ENCODE assay signal across 8 cellular contexts in the genomic region with DNA sequence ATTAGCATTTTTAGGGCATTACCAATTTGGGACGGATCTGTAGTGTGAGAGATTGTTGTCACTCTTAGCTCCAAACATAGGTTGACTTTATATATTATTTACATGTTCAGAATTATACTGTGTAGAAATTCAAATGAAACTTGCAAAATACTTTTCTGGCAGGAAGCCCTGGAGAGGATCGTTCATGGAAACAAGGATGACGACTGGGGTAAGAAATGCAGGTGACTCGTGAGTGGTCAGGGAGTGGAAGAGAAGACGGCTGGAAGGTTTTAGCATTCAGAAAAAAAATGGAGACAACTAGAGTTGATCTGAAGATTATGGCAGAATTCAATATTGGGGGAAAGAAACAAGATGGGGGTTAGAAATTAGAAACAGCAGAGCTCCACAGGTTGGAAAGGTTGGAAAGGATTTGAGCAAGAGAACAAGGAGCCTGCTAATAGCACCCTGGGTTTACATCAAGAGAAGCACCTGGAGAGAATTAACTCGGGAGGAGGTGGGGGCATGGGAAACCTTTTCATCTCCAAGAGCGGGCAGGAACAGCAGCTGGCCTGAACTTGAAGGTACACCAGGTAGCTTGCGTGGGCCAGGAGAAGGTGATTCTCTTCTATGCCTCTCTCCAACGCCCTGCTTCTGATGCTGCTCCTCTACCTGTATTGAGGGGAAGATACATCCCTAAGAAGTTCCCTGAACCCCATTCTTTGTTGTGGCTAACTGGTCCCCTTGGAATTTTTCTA. TPM values are rescaled to one million over a fixed set of nuclear protein-coding genes. Genes with fewer than 3 reads are reported as not detected.
DNase-seq lines count a peak whose midpoint lies in the region; ATAC-seq, FAIRE-seq and TF ChIP-seq lines count a peak whose summit lies in the region.

No MANE protein-coding gene starts in this region.

- no peak overlapping the region for H3K9ac ChIP-seq in MM.1S (ENCODE audit: low read length)

- no peaks in the 10 kb centered on the region for H3K9me3 ChIP-seq in MM.1S (replicated peaks; ENCODE audit: insufficient read depth, low read length)
- no peaks in the 10 kb centered on the region for H3K9me3 ChIP-seq in naive thymus-derived CD4-positive, alpha-beta T cell (ENCODE audit: control insufficient read depth in 2 of 3, low read length in 3 of 3)

- H3K79me2 ChIP-seq in MM.1S (ENCODE audit: low read length), result no peaks in the 10 kb centered on the region

- peaks cover 0 to 1% (median 0%) of the 10 kb centered on the region in 5 donors for H3K36me3 Mint-ChIP-seq in naive thymus-derived CD4-positive, alpha-beta T cell

- H3K9me2 ChIP-seq in MM.1S (replicated peaks; ENCODE audit: insufficient read depth, low read length), result no peaks in the 10 kb centered on the region

- intact Hi-C loops in naive thymus-derived CD4-positive, alpha-beta T cell (cut with micrococcal nuclease), result loop anchor here (2.0 to 5.0 kb wide), 3 partner anchors 33 to 803 kb away; a partner anchor contains a TSS

- POLR2A ChIA-PET in naive thymus-derived CD4-positive, alpha-beta T cell (lab: Charles Lee), result no interaction called here

- CTCF ChIA-PET in naive thymus-derived CD4-positive, alpha-beta T cell (lab: Charles Lee), result interaction anchor here (0.6 to 9.6 kb wide), 8 partner anchors 10 to 1984 kb away, joined by 3 to 119 read pairs (median 9); a partner anchor contains a TSS

- no peak for TF ChIP-seq CTCF in AG09309 (IDR thresholded peaks at IDR 0.05; ENCODE audit: control insufficient read depth, insufficient read depth, low read depth, low read length, missing control alignments)
- no peak for TF ChIP-seq CTCF in MM.1S (IDR thresholded peaks at IDR 0.05; ENCODE audit: low read length)
- TF ChIP-seq CTCF in bronchial epithelial cell (IDR thresholded peaks at IDR 0.05; ENCODE audit: insufficient read depth, low read length, severe bottlenecking), result no peak

- no peaks in the 10 kb centered on the region for H3K27me3 ChIP-seq in MM.1S (replicated peaks; ENCODE audit: insufficient read depth, low read length)
- H3K27me3 ChIP-seq in bronchial epithelial cell (ENCODE audit: control insufficient read depth, insufficient read depth, low read length), result no peaks in the 10 kb centered on the region
- no peaks in the 10 kb centered on the region for H3K27me3 ChIP-seq in naive thymus-derived CD4-positive, alpha-beta T cell (ENCODE audit: control insufficient read depth in 2 of 2, insufficient read depth in 2 of 2, low read length in 2 of 2)

- H3K4me3 Mint-ChIP-seq in naive thymus-derived CD4-positive, alpha-beta T cell, result peak overlapping the region in 8 of 10 donors; percentile 25 to 78 (median 62)

- no peak for ATAC-seq in naive thymus-derived CD4-positive, alpha-beta T cell
- ATAC-seq in HG03378 (IDR thresholded peaks at IDR 0.05; ENCODE audit: unreplicated experiment) (no peak), HG03097 (IDR thresholded peaks at IDR 0.05; ENCODE audit: low FRiP score, unreplicated experiment) (no peak)

- H3F3A ChIP-seq in MM.1S (ENCODE audit: insufficient read depth, low read length), result no peaks in the 10 kb centered on the region

- H3K9me3 Mint-ChIP-seq in naive thymus-derived CD4-positive, alpha-beta T cell, result peaks cover 0 to 3% (median 0%) of the 10 kb centered on the region in 11 donors

- no peak overlapping the region for H3K27ac ChIP-seq in MM.1S (ENCODE audit: low read length)
- H3K27ac ChIP-seq in naive thymus-derived CD4-positive, alpha-beta T cell (ENCODE audit: low read depth, low read length), result no peak overlapping the region

- H3K4me2 ChIP-seq in MM.1S (ENCODE audit: low read depth, low read length), result peak overlapping the region; percentile 81; the same call in 1 of the 2 replicates

- H3K27me3 Mint-ChIP-seq in naive thymus-derived CD4-positive, alpha-beta T cell, result peaks cover 0 to 18% (median 14%) of the 10 kb centered on the region in 5 donors

- peak overlapping the region; percentile 59; the same call in 1 of the 2 replicates for H2AFZ ChIP-seq in MM.1S (ENCODE audit: low read length)

- H4K20me1 ChIP-seq in MM.1S (ENCODE audit: insufficient read depth, low read length), result no peaks in the 10 kb centered on the region

- FAIRE-seq in bronchial epithelial cell (lab: Jason Lieb, UNC), result no peak

- H3K36me3 ChIP-seq in MM.1S (replicated peaks; ENCODE audit: insufficient read depth, low read length), result no peaks in the 10 kb centered on the region
- no peaks in the 10 kb centered on the region for H3K36me3 ChIP-seq in bronchial epithelial cell (ENCODE audit: control insufficient read depth, insufficient read depth, low read length)
- H3K36me3 ChIP-seq in naive thymus-derived CD4-positive, alpha-beta T cell (ENCODE audit: control insufficient read depth in 2 of 3, insufficient read depth in 3 of 3, low read length in 3 of 3), result no peaks in the 10 kb centered on the region

- H3K4me1 ChIP-seq in MM.1S (ENCODE audit: low read length), result peaks cover 4% of the 10 kb centered on the region
- no peaks in the 10 kb centered on the region for H3K4me1 ChIP-seq in naive thymus-derived CD4-positive, alpha-beta T cell (ENCODE audit: control insufficient read depth in 2 of 2, insufficient read depth in 2 of 2, low read length in 2 of 2)

- peaks cover 11 to 43% (median 16%) of the 10 kb centered on the region in 7 donors for H3K4me1 Mint-ChIP-seq in naive thymus-derived CD4-positive, alpha-beta T cell

- DNase-seq in AG09309 (ENCODE audit: low read depth) (no peak), MM.1S (no peak), bronchial epithelial cell (ENCODE audit: low read depth) (peak; percentile 93), NK-92 (lab: John Stamatoyannopoulos, UW; ENCODE audit: unreplicated experiment) (no peak)
- no peak for DNase-seq in naive thymus-derived CD4-positive, alpha-beta T cell
- DNase-seq in stimulated activated CD4-positive, alpha-beta T cell treated with anti-CD3 and anti-CD28 coated beads, Interleukin-15, amount 100 ng/mL, for 24 hours, result no peak

- peak overlapping the region; percentile 10 to 85 (median 56) for H3K27ac Mint-ChIP-seq in naive thymus-derived CD4-positive, alpha-beta T cell

- H3K4me3 ChIP-seq in AG09309 (ENCODE audit: control insufficient read depth, low read depth, low read length) (peak overlapping the region; percentile 17), MM.1S (ENCODE audit: low read length) (0 out of 2 replicates have a peak overlapping the region, but pooled peaks have one; percentile 47), bronchial epithelial cell (ENCODE audit: low read depth, low read length) (peak overlapping the region; percentile 29)
- no peak overlapping the region for H3K4me3 ChIP-seq in naive thymus-derived CD4-positive, alpha-beta T cell (ENCODE audit: low read length)

RNA-seq across cellular contexts. Expression of a gene that starts 37.0 kb away (rescaled TPM):
- total RNA-seq in bronchial epithelial cell, result 8.7 and 18.4 TPM in 2 replicates
- 10 to 100 TPM; 26.3 to 89.5 (median 55.6) TPM for total RNA-seq in naive thymus-derived CD4-positive, alpha-beta T cell
- 100 to 1,000 TPM; 187 to 205 TPM for polyA plus RNA-seq in naive thymus-derived CD4-positive, alpha-beta T cell
